In the genomic region with DNA sequence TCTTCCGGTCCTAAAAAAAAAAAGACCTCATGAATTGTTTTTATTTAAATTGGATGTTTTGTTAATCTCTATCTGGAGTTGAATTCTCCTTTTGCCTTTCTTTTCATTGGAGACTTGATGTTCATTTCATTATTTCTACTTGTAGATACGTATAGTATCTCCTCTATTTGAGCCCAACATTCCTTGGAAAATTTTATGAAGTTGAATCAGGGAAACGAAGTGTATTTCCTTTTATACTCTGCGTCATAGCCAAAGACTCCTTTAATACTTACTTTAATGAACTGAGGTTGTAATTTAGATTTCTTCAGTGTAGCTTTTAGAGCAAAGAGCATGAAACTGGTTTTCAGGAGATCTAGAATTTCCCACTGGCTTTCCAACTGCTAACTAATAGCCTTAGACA, we compare ENCODE assay signal across 17 cellular contexts.
"Had no signal": no experiment of that assay in that cellular context is flagged by ENCODE, and none has a peak within 500 bp of the region (broad histone marks: within the 10 kb centered on the region; RNA-seq: fewer than 3 reads in every experiment).

No MANE protein-coding gene starts in this region.

- H3K36me3 ChIP-seq: neutrophil, right atrium auricular region, suprapubic skin had no signal

- H3K27me3 ChIP-seq: body of pancreas, neutrophil, right atrium auricular region, suprapubic skin had no signal

- H3K27ac ChIP-seq: neutrophil had no signal

- H3K9me3 ChIP-seq: body of pancreas, neutrophil, right atrium auricular region, suprapubic skin had no signal

- ATAC-seq: activated CD8-positive, alpha-beta T cell treated with anti-CD3 and anti-CD28 coated beads for 36 hours; body of pancreas; left lobe of liver; naive thymus-derived CD8-positive, alpha-beta T cell; stimulated activated naive CD8-positive, alpha-beta T cell treated with anti-CD3 and anti-CD28 coated beads, Interleukin-15, Interleukin-2, amounts not matched to agents 100 U/mL and 50 U/mL, for 24 hours had no signal

- DNase-seq: activated B cell treated with CpG ODN at 0.5 μM for 24 hours; activated CD4-positive, alpha-beta T cell treated with anti-CD3 and anti-CD28 coated beads for 48 hours; activated CD8-positive, alpha-beta T cell treated with anti-CD3 and anti-CD28 coated beads for 36 hours; activated effector memory CD4-positive, alpha-beta T cell treated with anti-CD3 and anti-CD28 coated beads, Interleukin-2, amount 50 U/mL, for 16 hours; activated T-cell treated with anti-CD3 and anti-CD28 coated beads, Interleukin-2, amount 50 U/mL, for 48 hours; dermis blood vessel endothelial cell; islet precursor cell; naive thymus-derived CD8-positive, alpha-beta T cell; posterior cingulate gyrus; stimulated activated naive CD8-positive, alpha-beta T cell treated with anti-CD3 and anti-CD28 coated beads, Interleukin-15, Interleukin-2, amounts not matched to agents 100 U/mL and 50 U/mL, for 24 hours; T-helper 2 cell had no signal

- H3K4me2 ChIP-seq: smooth muscle cell had no signal

- H3K4me3 ChIP-seq: body of pancreas, right atrium auricular region, smooth muscle cell, suprapubic skin had no signal
